ENCODE assay signal across 19 cellular contexts in genomic region chr6:73943401-73943800, GRCh38.
"Had no signal": no experiment of that assay in that cellular context is flagged by ENCODE, and none has a peak within 500 bp of the region (broad histone marks: within the 10 kb centered on the region; RNA-seq: fewer than 3 reads in every experiment).

No MANE protein-coding gene starts in this region.

- H3K9me3 Mint-ChIP-seq: stimulated activated naive CD8-positive, alpha-beta T cell treated with anti-CD3 and anti-CD28 coated beads, Interleukin-15, Interleukin-2, amounts not matched to agents 100 ng/mL and 50 ng/mL, for 24 hours had no signal

- H3K4me1 Mint-ChIP-seq: immature natural killer cell; naive B cell; stimulated activated effector memory CD8-positive, alpha-beta T cell treated with anti-CD3 and anti-CD28 coated beads, Interleukin-12 subunit alpha, Interleukin-12 subunit beta, amount 100 ng/mL, for 72 hours had no signal

- H3K36me3 Mint-ChIP-seq: immature natural killer cell; stimulated activated effector memory CD8-positive, alpha-beta T cell treated with anti-CD3 and anti-CD28 coated beads, Interleukin-12 subunit alpha, Interleukin-12 subunit beta, amount 100 ng/mL, for 72 hours had no signal

- H3K27ac ChIP-seq: epithelial cell of prostate, esophagus squamous epithelium, gastroesophageal sphincter, parathyroid adenoma, prostate gland, right lobe of liver, testis, transverse colon had no signal

- H3K9ac ChIP-seq: parathyroid adenoma had no signal

- H3K4me3 Mint-ChIP-seq: immature natural killer cell; naive B cell; nephron; stimulated activated effector memory CD8-positive, alpha-beta T cell treated with anti-CD3 and anti-CD28 coated beads, Interleukin-12 subunit alpha, Interleukin-12 subunit beta, amount 100 ng/mL, for 72 hours; stimulated activated naive CD8-positive, alpha-beta T cell treated with anti-CD3 and anti-CD28 coated beads, Interleukin-15, Interleukin-2, amounts not matched to agents 100 ng/mL and 50 ng/mL, for 24 hours had no signal

- H3K27me3 Mint-ChIP-seq: naive B cell; stimulated activated naive CD8-positive, alpha-beta T cell treated with anti-CD3 and anti-CD28 coated beads, Interleukin-15, Interleukin-2, amounts not matched to agents 100 ng/mL and 50 ng/mL, for 24 hours had no signal

- H3K27ac Mint-ChIP-seq: immature natural killer cell; naive B cell; nephron; stimulated activated effector memory CD8-positive, alpha-beta T cell treated with anti-CD3 and anti-CD28 coated beads, Interleukin-12 subunit alpha, Interleukin-12 subunit beta, amount 100 ng/mL, for 72 hours; stimulated activated naive CD8-positive, alpha-beta T cell treated with anti-CD3 and anti-CD28 coated beads, Interleukin-15, Interleukin-2, amounts not matched to agents 100 ng/mL and 50 ng/mL, for 24 hours had no signal

- H2AFZ ChIP-seq: parathyroid adenoma had no signal

- H3K79me2 ChIP-seq: parathyroid adenoma had no signal

- H3K4me1 ChIP-seq: gastroesophageal sphincter, parathyroid adenoma, prostate gland, right lobe of liver, testis, transverse colon had no signal

- H3K27me3 ChIP-seq: esophagus squamous epithelium, gastroesophageal sphincter, right lobe of liver, testis, transverse colon had no signal

- H3K4me3 ChIP-seq: esophagus squamous epithelium, gastroesophageal sphincter, prostate gland, right lobe of liver, testis, transverse colon had no signal

- DNase-seq: effector memory CD4-positive, alpha-beta T cell; esophagus squamous epithelium; glutamatergic neuron; immature natural killer cell; left colon; mesendoderm; naive B cell; right lobe of liver; stimulated activated CD4-positive, alpha-beta T cell treated with anti-CD3 and anti-CD28 coated beads, Interleukin-4, amount 100 ng/mL, for 1 hour; stimulated activated CD8-positive, alpha-beta memory T cell treated with anti-CD3 and anti-CD28 coated beads, Interleukin-4, amount 100 ng/mL, for 48 hours; testis; transverse colon had no signal

- H3K36me3 ChIP-seq: esophagus squamous epithelium, gastroesophageal sphincter, prostate gland, right lobe of liver, transverse colon had no signal

- H3K9me3 ChIP-seq: esophagus squamous epithelium, prostate gland, right lobe of liver, testis, transverse colon had no signal
